ENCODE assay signal across 10 cellular contexts in the genomic region with DNA sequence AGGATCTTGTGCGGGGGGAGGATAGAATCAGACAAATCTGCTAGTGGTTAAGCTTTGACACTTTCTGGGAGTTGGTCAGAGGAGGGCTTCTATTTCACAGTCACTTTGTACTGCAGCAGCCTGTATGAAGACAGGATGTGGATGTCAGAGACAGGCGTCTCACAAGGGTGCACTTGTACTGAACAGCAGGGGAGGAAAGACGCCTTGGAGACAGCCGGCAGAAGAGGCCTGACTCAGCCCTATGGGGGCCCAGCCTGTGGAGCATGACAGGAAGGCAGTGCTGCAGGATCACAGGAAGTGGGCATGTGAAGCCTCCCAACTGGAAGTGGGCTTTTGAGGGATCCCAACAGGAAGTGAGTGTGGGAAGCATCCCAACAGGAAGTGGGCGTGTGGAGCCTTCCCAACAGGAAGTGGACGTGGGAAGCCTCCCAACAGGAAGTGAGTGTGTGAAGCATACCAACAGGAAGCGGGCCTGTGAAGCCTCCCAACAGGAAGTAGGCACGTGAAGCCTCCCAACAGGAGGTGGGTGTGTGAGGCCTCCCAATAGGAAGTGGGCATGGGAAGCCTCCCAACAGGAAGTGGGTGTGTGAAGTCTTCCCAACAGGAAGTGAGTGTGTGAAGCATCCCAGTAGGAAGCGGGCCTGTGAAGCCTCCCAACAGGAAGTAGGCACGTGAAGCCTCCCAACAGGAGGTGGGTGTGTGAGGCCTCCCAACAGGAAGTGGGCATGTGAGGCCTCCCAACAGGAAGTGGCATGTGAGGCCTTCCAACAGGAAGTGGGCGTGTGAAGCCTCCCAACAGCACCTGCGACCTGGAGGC.
A peak's percentile ranks its signal among the peaks of the same experiment; 100 is the strongest.
DNase-seq lines count a peak whose midpoint lies in the region; ATAC-seq, FAIRE-seq and TF ChIP-seq lines count a peak whose summit lies in the region.
"Had no signal": no experiment of that assay in that cellular context is flagged by ENCODE, and none has a peak within 500 bp of the region (broad histone marks: within the 10 kb centered on the region; RNA-seq: fewer than 3 reads in every experiment).

No MANE protein-coding gene starts in this region.

- peak overlapping the region; percentile 97 to 99 for H3K27ac Mint-ChIP-seq in effector memory CD8-positive, alpha-beta T cell

- H3K36me3 Mint-ChIP-seq in effector memory CD8-positive, alpha-beta T cell (ENCODE audit: insufficient read depth), result no peaks in the 10 kb centered on the region

- H3K27me3 Mint-ChIP-seq in effector memory CD8-positive, alpha-beta T cell, result no peaks in the 10 kb centered on the region

- H3K4me3 Mint-ChIP-seq in effector memory CD8-positive, alpha-beta T cell, result peak overlapping the region; percentile 66 to 69

- peak; percentile 3 for DNase-seq in H4 (ENCODE audit: low spot score)
- peak; percentile 10 for DNase-seq in T-helper 9 cell
- peak in 1 of 3 experiments; percentile 3 for DNase-seq in effector memory CD8-positive, alpha-beta T cell
- peak; percentile 33 for DNase-seq in stimulated activated CD4-positive, alpha-beta T cell treated with anti-CD3 and anti-CD28 coated beads, Interleukin-2, amount 100 ng/mL, for 4 hours (ENCODE audit: low read depth)
- no peak for DNase-seq in HUDEP-2 (lab: John Stamatoyannopoulos, UW; ENCODE audit: unreplicated experiment in 76 of 76)
- no peak for DNase-seq in GM12892 (ENCODE audit: insufficient read length)
- DNase-seq in midbrain (lab: John Stamatoyannopoulos, UW), result no peak
- DNase-seq in sciatic nerve (ENCODE audit: low spot score), result no peak
- DNase-seq: sigmoid colon had no signal

- peaks cover 20 to 22% of the 10 kb centered on the region in 2 donors for H3K4me1 Mint-ChIP-seq in effector memory CD8-positive, alpha-beta T cell (ENCODE audit: low read depth in 2 of 2)

- intact Hi-C loops in sciatic nerve (cut with DNase I), result no loop called here

- no peak for TF ChIP-seq POLR2A in GM12892 (IDR thresholded peaks at IDR 0.05; ENCODE audit: low read depth, low read length)

- FAIRE-seq in GM12892 (lab: Jason Lieb, UNC), result no peak
- FAIRE-seq: TTC549 had no signal

- H3K9me3 Mint-ChIP-seq in effector memory CD8-positive, alpha-beta T cell, result peaks cover 8 to 16% of the 10 kb centered on the region in 2 donors

- peak; percentile 58 for ATAC-seq in effector memory CD8-positive, alpha-beta T cell (replicated peaks)
- ATAC-seq in sciatic nerve, result no peak

Comparison
In these comparisons a context has a peak if more than half of its experiments do, and no peak if none do; other contexts are left out.
1. DNase-seq: peak in H4 (single experiment), T-helper 9 cell (single experiment) and stimulated activated CD4-positive, alpha-beta T cell treated with anti-CD3 and anti-CD28 coated beads, Interleukin-2, amount 100 ng/mL, for 4 hours (single experiment); none in HUDEP-2 (0 of 76), GM12892 (single experiment), midbrain (single experiment) and sciatic nerve (single experiment).